15 cellular contexts compared by ENCODE assay signal in genomic region chr9:38182321-38182720, GRCh38.
A peak's percentile ranks its signal among the peaks of the same experiment; 100 is the strongest.
DNase-seq lines count a peak whose midpoint lies in the region; ATAC-seq, FAIRE-seq and TF ChIP-seq lines count a peak whose summit lies in the region.
"Had no signal": no experiment of that assay in that cellular context is flagged by ENCODE, and none has a peak within 500 bp of the region (broad histone marks: within the 10 kb centered on the region; RNA-seq: fewer than 3 reads in every experiment).

No MANE protein-coding gene starts in this region.

- DNase-seq in DMS53 (lab: John Stamatoyannopoulos, UW), result peak; percentile 74
- DNase-seq in GM19239 (ENCODE audit: insufficient read length, low spot score), result no peak
- DNase-seq in NCI-H2029 (lab: John Stamatoyannopoulos, UW), result peak; percentile 87
- DNase-seq in mammary epithelial cell, result peak; percentile 11
- DNase-seq in activated CD4-positive, alpha-beta T cell treated with anti-CD3 and anti-CD28 coated beads for 36 hours, result no peak
- DNase-seq in colonic mucosa, result no peak
- no peak for DNase-seq in anterior cingulate cortex (lab: John Stamatoyannopoulos, UW)
- DNase-seq in osteocyte (ENCODE audit: extremely low spot score, unreplicated experiment), result no peak
- DNase-seq: activated CD4-positive, alpha-beta T cell treated with anti-CD3 and anti-CD28 coated beads, Interleukin-2, amount 50 U/mL, for 1 hour; brain microvascular endothelial cell; PC-9; T-helper 1 cell had no signal

- no TSS peak for BruUV-seq in mammary epithelial cell (replicated peaks; lab: Mats Ljungman, UMichigan)

- H3K4me3 ChIP-seq in mammary epithelial cell (replicated peaks in 1 of 3; ENCODE audit: insufficient read depth in 1 of 3, low read depth in 2 of 3, low read length in 3 of 3) (no peak overlapping the region), colonic mucosa (no peak overlapping the region)
- H3K4me3 ChIP-seq: PC-9 had no signal

- in situ Hi-C loops in mammary epithelial cell (cut with MboI; ENCODE audit: low sequenced_read_pairs in 2 of 2), result no loop called here

- no peak overlapping the region for H3K4me2 ChIP-seq in mammary epithelial cell (ENCODE audit: insufficient read depth, low read depth, low read length)
- H3K4me2 ChIP-seq: PC-9 had no signal

- CTCF ChIA-PET in mammary epithelial cell (lab: Charles Lee; ENCODE audit: low non-redundant PET), result no interaction called here
- CTCF ChIA-PET in activated CD4-positive, alpha-beta T cell treated with anti-CD3 and anti-CD28 coated beads for 36 hours (lab: Charles Lee), result interaction anchor here (0.7 kb wide), 1 partner anchor 24 kb away, joined by 3 read pairs; no protein-coding TSS in a partner anchor

- no peaks in the 10 kb centered on the region for H3K27me3 Mint-ChIP-seq in activated CD4-positive, alpha-beta T cell treated with anti-CD3 and anti-CD28 coated beads for 36 hours
- peaks cover 15% of the 10 kb centered on the region for H3K27me3 Mint-ChIP-seq in osteocyte (ENCODE audit: unreplicated experiment)

- H3K27me3 ChIP-seq in mammary epithelial cell (ENCODE audit: insufficient read depth, low read length), result no peaks in the 10 kb centered on the region
- no peaks in the 10 kb centered on the region for H3K27me3 ChIP-seq in colonic mucosa

- POLR2A ChIA-PET in activated CD4-positive, alpha-beta T cell treated with anti-CD3 and anti-CD28 coated beads for 36 hours (lab: Charles Lee), result no interaction called here

- FAIRE-seq in GM19239 (lab: Jason Lieb, UNC), result peak; percentile 21
- FAIRE-seq: D721Med had no signal

- TF ChIP-seq CTCF in mammary epithelial cell (conservative IDR thresholded peaks at IDR 0.05 in 1 of 2, IDR thresholded peaks at IDR 0.05 in 1 of 2; ENCODE audit: extremely low read depth in 1 of 2, insufficient read depth in 1 of 2, low read depth in 1 of 2, low read length in 2 of 2) (no peak), colonic mucosa (IDR thresholded peaks at IDR 0.05) (no peak), osteocyte (IDR thresholded peaks at IDR 0.05) (no peak)

- no peak overlapping the region for H3K27ac ChIP-seq in mammary epithelial cell (ENCODE audit: insufficient read depth, low read depth, low read length)
- H3K27ac ChIP-seq in colonic mucosa, result no peak overlapping the region
- H3K27ac ChIP-seq: brain microvascular endothelial cell, PC-9 had no signal

- H3K27ac Mint-ChIP-seq in activated CD4-positive, alpha-beta T cell treated with anti-CD3 and anti-CD28 coated beads for 36 hours, result no peak overlapping the region
- no peak overlapping the region for H3K27ac Mint-ChIP-seq in osteocyte (ENCODE audit: unreplicated experiment)
- H3K27ac Mint-ChIP-seq: activated T-helper 17 cell treated with anti-CD3 and anti-CD28 coated beads, Interleukin-2, amount 50 U/mL, for 72 hours had no signal

- H3K4me1 Mint-ChIP-seq in activated CD4-positive, alpha-beta T cell treated with anti-CD3 and anti-CD28 coated beads for 36 hours, result peaks cover 10% of the 10 kb centered on the region
- H3K4me1 Mint-ChIP-seq in osteocyte (ENCODE audit: unreplicated experiment), result peaks cover 6% of the 10 kb centered on the region
- H3K4me1 Mint-ChIP-seq: activated T-helper 17 cell treated with anti-CD3 and anti-CD28 coated beads, Interleukin-2, amount 50 U/mL, for 72 hours had no signal

- no peaks in the 10 kb centered on the region for H3K9me3 ChIP-seq in mammary epithelial cell (replicated peaks; ENCODE audit: insufficient read depth, low read length)
- no peaks in the 10 kb centered on the region for H3K9me3 ChIP-seq in colonic mucosa

- H3K79me2 ChIP-seq in mammary epithelial cell (ENCODE audit: insufficient read depth, low read length), result no peaks in the 10 kb centered on the region

- no peaks in the 10 kb centered on the region for H3K36me3 Mint-ChIP-seq in activated CD4-positive, alpha-beta T cell treated with anti-CD3 and anti-CD28 coated beads for 36 hours (ENCODE audit: low read depth)
- no peaks in the 10 kb centered on the region for H3K36me3 Mint-ChIP-seq in osteocyte (ENCODE audit: unreplicated experiment)

- no peak overlapping the region for H2AFZ ChIP-seq in mammary epithelial cell (ENCODE audit: low read depth, low read length)
- H2AFZ ChIP-seq: PC-9 had no signal

- no peaks in the 10 kb centered on the region for H4K20me1 ChIP-seq in mammary epithelial cell (ENCODE audit: insufficient read depth, low read length)

- ATAC-seq in activated CD4-positive, alpha-beta T cell treated with anti-CD3 and anti-CD28 coated beads for 36 hours, result no peak
- ATAC-seq: activated T-helper 17 cell treated with anti-CD3 and anti-CD28 coated beads, Interleukin-2, amount 50 U/mL, for 72 hours had no signal

- H3K9ac ChIP-seq in mammary epithelial cell (ENCODE audit: insufficient read depth, low read length) (no peak overlapping the region), colonic mucosa (ENCODE audit: low read depth in 2 of 2, low read length in 2 of 2) (no peak overlapping the region)

- H3K4me3 Mint-ChIP-seq in activated CD4-positive, alpha-beta T cell treated with anti-CD3 and anti-CD28 coated beads for 36 hours, result no peak overlapping the region
- H3K4me3 Mint-ChIP-seq in osteocyte (ENCODE audit: unreplicated experiment), result no peak overlapping the region
- H3K4me3 Mint-ChIP-seq: activated T-helper 17 cell treated with anti-CD3 and anti-CD28 coated beads, Interleukin-2, amount 50 U/mL, for 72 hours; neural crest cell had no signal

- H3K36me3 ChIP-seq in mammary epithelial cell (ENCODE audit: insufficient read depth, low read length) (no peaks in the 10 kb centered on the region), colonic mucosa (no peaks in the 10 kb centered on the region)
- H3K36me3 ChIP-seq: brain microvascular endothelial cell had no signal

- intact Hi-C loops in mammary epithelial cell (cut with micrococcal nuclease), result no loop called here
- intact Hi-C loops in activated CD4-positive, alpha-beta T cell treated with anti-CD3 and anti-CD28 coated beads for 36 hours (cut with DNase I, micrococcal nuclease), result no loop called here
- intact Hi-C loops in colonic mucosa (cut with DNase I), result no loop called here

- dilution Hi-C loops in mammary epithelial cell (cut with HindIII; ENCODE audit: low sequenced_read_pairs), result loop anchor here (5.0 kb wide), 1 partner anchor 65 kb away; no protein-coding TSS in a partner anchor

- no peaks in the 10 kb centered on the region for H3K9me3 Mint-ChIP-seq in activated CD4-positive, alpha-beta T cell treated with anti-CD3 and anti-CD28 coated beads for 36 hours (ENCODE audit: low read depth)
- no peaks in the 10 kb centered on the region for H3K9me3 Mint-ChIP-seq in osteocyte (ENCODE audit: unreplicated experiment)
- H3K9me3 Mint-ChIP-seq: activated T-helper 17 cell treated with anti-CD3 and anti-CD28 coated beads, Interleukin-2, amount 50 U/mL, for 72 hours; neural crest cell had no signal

- H3K4me1 ChIP-seq in mammary epithelial cell (ENCODE audit: insufficient read depth, low read length) (peaks cover 20% of the 10 kb centered on the region), colonic mucosa (no peaks in the 10 kb centered on the region)

Comparison
In these comparisons a context has a peak if more than half of its experiments do, and no peak if none do; other contexts are left out.
1. DNase-seq: peak in DMS53 (single experiment), NCI-H2029 (single experiment) and mammary epithelial cell (single experiment); none in GM19239 (single experiment), activated CD4-positive, alpha-beta T cell treated with anti-CD3 and anti-CD28 coated beads for 36 hours (single experiment), colonic mucosa (single experiment), anterior cingulate cortex (0 of 58) and osteocyte (single experiment).